ENCODE assay signal across 8 cellular contexts in genomic region chr2:120253021-120253882, GRCh38. TPM values are rescaled to one million over a fixed set of nuclear protein-coding genes. Genes with fewer than 3 reads are reported as not detected.
DNase-seq lines count a peak whose midpoint lies in the region; ATAC-seq and TF ChIP-seq lines count a peak whose summit lies in the region.

No MANE protein-coding gene starts in this region.

- peaks cover 6% of the 10 kb centered on the region for H3K36me3 Mint-ChIP-seq in activated naive CD8-positive, alpha-beta T cell treated with anti-CD3 and anti-CD28 coated beads, Interleukin-2, amount 50 U/mL, for 24 hours (ENCODE audit: low read depth)
- peaks cover 8% of the 10 kb centered on the region for H3K36me3 Mint-ChIP-seq in glutamatergic neuron (ENCODE audit: unreplicated experiment)

- no peak overlapping the region for H2AK5ac ChIP-seq in neuronal stem cell (ENCODE audit: low read depth, low read length)

- H3K36me3 ChIP-seq in Peyer's patch (no peaks in the 10 kb centered on the region), neuronal stem cell (replicated peaks in 1 of 2; ENCODE audit: control insufficient read depth in 2 of 2, insufficient read depth in 2 of 2, low read length in 2 of 2) (no peaks in the 10 kb centered on the region)

- H3K27ac ChIP-seq in Peyer's patch (peak overlapping the region; percentile 86 to 94 (median 90)), neuronal stem cell (replicated peaks; ENCODE audit: low read length) (peak overlapping the region; percentile 75)

- H3K4me3 ChIP-seq in Peyer's patch (peak overlapping the region; percentile 71 to 89 (median 86)), neuronal stem cell (ENCODE audit: low read length in 2 of 2) (peak overlapping the region; percentile 64 to 88)

- WGBS in neuronal stem cell (ENCODE audit: extremely low coverage in 2 of 2, insufficient read length in 2 of 2, insufficient replicate concordance in 1 of 2), 2 donors, result no CpG with 5 or more reads among the region's 60 CpGs

- ATAC-seq in GM19372 (IDR thresholded peaks at IDR 0.05; ENCODE audit: low read depth, unreplicated experiment), result peak; percentile 30
- ATAC-seq in HG03378 (IDR thresholded peaks at IDR 0.05; ENCODE audit: unreplicated experiment), result peak; percentile 21
- peak; percentile 53 for ATAC-seq in activated naive CD8-positive, alpha-beta T cell treated with anti-CD3 and anti-CD28 coated beads, Interleukin-2, amount 50 U/mL, for 24 hours

- H3K79me1 ChIP-seq in neuronal stem cell (ENCODE audit: low read depth, low read length), result peaks cover 3% of the 10 kb centered on the region

- H3K4me1 ChIP-seq in Peyer's patch, result peaks cover 0 to 28% (median 0%) of the 10 kb centered on the region in 4 donors
- H3K4me1 ChIP-seq in neuronal stem cell (ENCODE audit: control insufficient read depth in 2 of 2, insufficient read depth in 1 of 2, low read depth in 1 of 2, low read length in 2 of 2), result peaks cover 6 to 8% of the 10 kb centered on the region in 2 donors

- no peak overlapping the region for H4K8ac ChIP-seq in neuronal stem cell (ENCODE audit: low read depth, low read length)

- H2BK120ac ChIP-seq in neuronal stem cell (ENCODE audit: low read depth, low read length), result no peak overlapping the region

- H3K9me3 ChIP-seq in Peyer's patch, result no peaks in the 10 kb centered on the region
- H3K9me3 ChIP-seq in neuronal stem cell (replicated peaks in 1 of 2; ENCODE audit: control insufficient read depth in 2 of 2, insufficient read depth in 1 of 2, low read depth in 1 of 2, low read length in 2 of 2), result peaks cover 0 to 2% of the 10 kb centered on the region in 2 donors

- H3K4me1 Mint-ChIP-seq in activated naive CD8-positive, alpha-beta T cell treated with anti-CD3 and anti-CD28 coated beads, Interleukin-2, amount 50 U/mL, for 24 hours, result peaks cover 49% of the 10 kb centered on the region
- H3K4me1 Mint-ChIP-seq in glutamatergic neuron (ENCODE audit: low read depth, unreplicated experiment), result peaks cover 15% of the 10 kb centered on the region

- peak overlapping the region; percentile 75 for H3K27ac Mint-ChIP-seq in activated naive CD8-positive, alpha-beta T cell treated with anti-CD3 and anti-CD28 coated beads, Interleukin-2, amount 50 U/mL, for 24 hours
- peak overlapping the region; percentile 43 for H3K27ac Mint-ChIP-seq in glutamatergic neuron (ENCODE audit: unreplicated experiment)

- H2BK12ac ChIP-seq in neuronal stem cell (ENCODE audit: low read length), result no peak overlapping the region

- no peak overlapping the region for H3K4ac ChIP-seq in neuronal stem cell (ENCODE audit: low read length)

- H3K27me3 ChIP-seq in Peyer's patch (no peaks in the 10 kb centered on the region), neuronal stem cell (ENCODE audit: control insufficient read depth in 3 of 3, insufficient read depth in 3 of 3, low read depth in 1 of 3, low read length in 3 of 3) (peaks cover 0 to 28% (median 3%) of the 10 kb centered on the region in 3 experiments)

- peak overlapping the region; percentile 93 for H3K18ac ChIP-seq in neuronal stem cell (ENCODE audit: low read length)

- peak overlapping the region; percentile 79 for H3K4me2 ChIP-seq in neuronal stem cell (ENCODE audit: insufficient read depth, low read length, poor library complexity, severe bottlenecking)

- peak; percentile 29 to 34 for TF ChIP-seq POLR2A in Peyer's patch (IDR thresholded peaks at IDR 0.05)

- H2BK15ac ChIP-seq in neuronal stem cell (ENCODE audit: low read length), result no peak overlapping the region

- H2AFZ ChIP-seq in neuronal stem cell (ENCODE audit: low read length), result peak overlapping the region; percentile 86

- H3K27me3 Mint-ChIP-seq in activated naive CD8-positive, alpha-beta T cell treated with anti-CD3 and anti-CD28 coated beads, Interleukin-2, amount 50 U/mL, for 24 hours, result peaks cover 10% of the 10 kb centered on the region
- peaks cover 13% of the 10 kb centered on the region for H3K27me3 Mint-ChIP-seq in glutamatergic neuron (ENCODE audit: unreplicated experiment)

- no peak overlapping the region for H4K91ac ChIP-seq in neuronal stem cell (ENCODE audit: low read depth, low read length, poor library complexity)

- DNase-seq in DMS153 (lab: John Stamatoyannopoulos, UW) (peak; percentile 21), Peyer's patch (peak; percentile 62 to 88 (median 82)), glutamatergic neuron (peak; percentile 84), neuronal stem cell (ENCODE audit: low spot score) (peak; percentile 62), NCI-H1048 (lab: John Stamatoyannopoulos, UW) (no peak)
- peak; percentile 50 for DNase-seq in activated naive CD8-positive, alpha-beta T cell treated with anti-CD3 and anti-CD28 coated beads, Interleukin-2, amount 50 U/mL, for 24 hours

- H3K9ac ChIP-seq in neuronal stem cell (ENCODE audit: low read depth, low read length, poor library complexity), result peak overlapping the region; percentile 88

- H3K4me3 Mint-ChIP-seq in activated naive CD8-positive, alpha-beta T cell treated with anti-CD3 and anti-CD28 coated beads, Interleukin-2, amount 50 U/mL, for 24 hours, result peak overlapping the region; percentile 99
- H3K4me3 Mint-ChIP-seq in glutamatergic neuron (ENCODE audit: unreplicated experiment), result peak overlapping the region; percentile 96

- peak in 4 of 6 experiments; percentile 16 to 54 (median 42) for TF ChIP-seq CTCF in Peyer's patch (IDR thresholded peaks at IDR 0.05)
- TF ChIP-seq CTCF in glutamatergic neuron (IDR thresholded peaks at IDR 0.05; ENCODE audit: partially characterized antibody, unreplicated experiment), result no peak

- peaks cover 2% of the 10 kb centered on the region for H3K9me3 Mint-ChIP-seq in activated naive CD8-positive, alpha-beta T cell treated with anti-CD3 and anti-CD28 coated beads, Interleukin-2, amount 50 U/mL, for 24 hours
- peaks cover 6% of the 10 kb centered on the region for H3K9me3 Mint-ChIP-seq in glutamatergic neuron (ENCODE audit: unreplicated experiment)

- no peak overlapping the region for H3K23ac ChIP-seq in neuronal stem cell (ENCODE audit: low read depth, low read length, poor library complexity)

- H2BK5ac ChIP-seq in neuronal stem cell (ENCODE audit: low read length), result peak overlapping the region; percentile 59

- H3K14ac ChIP-seq in neuronal stem cell (ENCODE audit: low read length), result no peak overlapping the region

RNA-seq across cellular contexts. Expression of gene RALB, which starts 0.6 kb away (rescaled TPM):
- total RNA-seq in Peyer's patch (10 to 100 TPM; 49.3 to 61.9 (median 50.2) TPM), glutamatergic neuron (ENCODE audit: unreplicated experiment) (16.4 TPM)
- polyA plus RNA-seq in neuronal stem cell (2013, experiment 1 of 2), result 43.4 TPM
- polyA plus RNA-seq in neuronal stem cell (2013, experiment 2 of 2), result 44.2 TPM

RNA-seq across cellular contexts. Expression of gene TMEM185B, which starts 30.1 kb away (rescaled TPM):
- total RNA-seq in Peyer's patch, result 10 to 100 TPM; 11.6 to 33.3 (median 20.1) TPM
- total RNA-seq in glutamatergic neuron (ENCODE audit: unreplicated experiment), result 12.3 TPM
- 14.5 TPM for polyA plus RNA-seq in neuronal stem cell (2013, experiment 1 of 2)
- 14.5 TPM for polyA plus RNA-seq in neuronal stem cell (2013, experiment 2 of 2)
